Comparison of ENCODE assay signal across 12 cellular contexts in the genomic region with DNA sequence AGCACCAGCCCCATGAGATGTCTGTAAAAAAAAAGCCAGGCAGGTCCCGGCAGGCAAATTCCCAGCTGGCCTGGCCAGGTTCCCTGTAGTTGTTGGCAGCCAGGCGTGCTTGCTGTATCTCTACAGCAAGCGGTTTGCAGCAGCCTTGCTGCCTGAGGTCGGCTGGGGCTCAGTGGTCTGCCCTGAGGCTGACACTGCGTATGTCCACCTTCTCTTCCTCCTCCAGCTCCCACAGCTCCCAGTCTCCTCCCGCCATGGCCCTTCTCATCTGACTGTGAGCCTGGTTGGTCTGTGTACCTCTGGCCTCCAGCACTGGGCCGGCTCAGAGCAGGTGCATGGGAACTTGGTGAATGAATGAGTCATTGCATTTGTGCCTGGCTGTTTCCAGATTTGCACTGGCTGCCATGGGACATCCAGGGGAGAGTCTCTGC. TPM values are rescaled to one million over a fixed set of nuclear protein-coding genes. Genes with fewer than 3 reads are reported as not detected.
DNase-seq lines count a peak whose midpoint lies in the region; ATAC-seq and TF ChIP-seq lines count a peak whose summit lies in the region.
"Had no signal": no experiment of that assay in that cellular context is flagged by ENCODE, and none has a peak within 500 bp of the region (broad histone marks: within the 10 kb centered on the region; RNA-seq: fewer than 3 reads in every experiment).

No MANE protein-coding gene starts in this region.

- peaks cover 0 to 6% (median 3%) of the 10 kb centered on the region in 5 experiments for H3K9me3 Mint-ChIP-seq in brain

- peak overlapping the region; percentile 82 to 98 (median 97) for H3K27ac Mint-ChIP-seq in brain

- peaks cover 4% of the 10 kb centered on the region for H3K36me3 Mint-ChIP-seq in brain

- intact Hi-C loops in lower lobe of right lung (cut with DNase I), result no loop called here

- H3K27ac ChIP-seq in lower lobe of right lung (no peak overlapping the region), thoracic aorta (peak overlapping the region; percentile 39 to 47), coronary artery (no peak overlapping the region)
- H3K27ac ChIP-seq: brain microvascular endothelial cell had no signal

- no peak for TF ChIP-seq CTCF in brain (conservative IDR thresholded peaks at IDR 0.05)
- TF ChIP-seq CTCF in lower lobe of right lung (IDR thresholded peaks at IDR 0.05), result no peak
- no peak for TF ChIP-seq CTCF in thoracic aorta (IDR thresholded peaks at IDR 0.05)
- no peak for TF ChIP-seq CTCF in coronary artery (IDR thresholded peaks at IDR 0.05)

- H3K4me3 ChIP-seq in lower lobe of right lung (no peak overlapping the region), thoracic aorta (peak overlapping the region; percentile 1), coronary artery (no peak overlapping the region)

- no peaks in the 10 kb centered on the region for H3K4me1 ChIP-seq in lower lobe of right lung
- peaks cover 11 to 34% of the 10 kb centered on the region in 2 donors for H3K4me1 ChIP-seq in thoracic aorta (ENCODE audit: control insufficient read depth in 1 of 2, low read depth in 2 of 2)

- peak; percentile 51 for DNase-seq in NCI-H1092 treated with DMSO at 0.1 percent for 48 hours (lab: John Stamatoyannopoulos, UW)
- DNase-seq in NCI-H1092 (lab: John Stamatoyannopoulos, UW), result no peak
- no peak for DNase-seq in lower lobe of right lung
- DNase-seq in thoracic aorta (ENCODE audit: low spot score), result no peak
- DNase-seq in A172 (ENCODE audit: low spot score), result no peak
- DNase-seq in coronary artery (ENCODE audit: low spot score), result no peak
- no peak for DNase-seq in MV-4-11 (lab: John Stamatoyannopoulos, UW)
- DNase-seq: 8988T; brain microvascular endothelial cell; stimulated activated naive CD8-positive, alpha-beta T cell treated with anti-CD3 and anti-CD28 coated beads, Interleukin-15, Interleukin-2, amounts not matched to agents 100 U/mL and 50 U/mL, for 24 hours; T1000 had no signal

- peaks cover 73% of the 10 kb centered on the region for H3K4me1 Mint-ChIP-seq in brain

- ATAC-seq in lower lobe of right lung (peak; percentile 5 to 26), thoracic aorta (ENCODE audit: insufficient number of reproducible peaks, low FRiP score, low read depth) (no peak)
- ATAC-seq: stimulated activated naive CD8-positive, alpha-beta T cell treated with anti-CD3 and anti-CD28 coated beads, Interleukin-15, Interleukin-2, amounts not matched to agents 100 U/mL and 50 U/mL, for 24 hours had no signal

- H3K36me3 ChIP-seq in lower lobe of right lung, result no peaks in the 10 kb centered on the region
- H3K36me3 ChIP-seq in thoracic aorta, result no peaks in the 10 kb centered on the region
- H3K36me3 ChIP-seq: brain microvascular endothelial cell had no signal

- H3K9me3 ChIP-seq in lower lobe of right lung (no peaks in the 10 kb centered on the region), thoracic aorta (no peaks in the 10 kb centered on the region)

- no peaks in the 10 kb centered on the region for H3K27me3 Mint-ChIP-seq in brain

- H3K27me3 ChIP-seq in lower lobe of right lung (ENCODE audit: low read depth) (no peaks in the 10 kb centered on the region), thoracic aorta (replicated peaks; ENCODE audit: insufficient read depth) (no peaks in the 10 kb centered on the region)
- H3K27me3 ChIP-seq: brain microvascular endothelial cell had no signal

- H3K4me3 Mint-ChIP-seq in brain, result peak overlapping the region; percentile 56 to 83 (median 61)

RNA-seq across cellular contexts. Expression of a gene that starts 42.8 kb away (rescaled TPM):
- polyA plus RNA-seq in brain (ENCODE audit: insufficient read depth, low read depth, low replicate concordance), result 5.4 TPM
- total RNA-seq in lower lobe of right lung (0.80 TPM), thoracic aorta (1 to 10 TPM in 1 of 2 donors, under 1 TPM in 1; 0.41 to 1.1 TPM)
- total RNA-seq in A172 (2014; rRNA removed; shearing (Covaris generic)), result 1.1 and 2.9 TPM in 2 replicates

Comparison
In these comparisons a context has a peak if more than half of its experiments do, and no peak if none do; other contexts are left out.
1. H3K27ac ChIP-seq: peak in thoracic aorta (2 of 2); none in lower lobe of right lung (single experiment) and coronary artery (0 of 2).